2 cellular contexts compared by ENCODE assay signal in the genomic region with DNA sequence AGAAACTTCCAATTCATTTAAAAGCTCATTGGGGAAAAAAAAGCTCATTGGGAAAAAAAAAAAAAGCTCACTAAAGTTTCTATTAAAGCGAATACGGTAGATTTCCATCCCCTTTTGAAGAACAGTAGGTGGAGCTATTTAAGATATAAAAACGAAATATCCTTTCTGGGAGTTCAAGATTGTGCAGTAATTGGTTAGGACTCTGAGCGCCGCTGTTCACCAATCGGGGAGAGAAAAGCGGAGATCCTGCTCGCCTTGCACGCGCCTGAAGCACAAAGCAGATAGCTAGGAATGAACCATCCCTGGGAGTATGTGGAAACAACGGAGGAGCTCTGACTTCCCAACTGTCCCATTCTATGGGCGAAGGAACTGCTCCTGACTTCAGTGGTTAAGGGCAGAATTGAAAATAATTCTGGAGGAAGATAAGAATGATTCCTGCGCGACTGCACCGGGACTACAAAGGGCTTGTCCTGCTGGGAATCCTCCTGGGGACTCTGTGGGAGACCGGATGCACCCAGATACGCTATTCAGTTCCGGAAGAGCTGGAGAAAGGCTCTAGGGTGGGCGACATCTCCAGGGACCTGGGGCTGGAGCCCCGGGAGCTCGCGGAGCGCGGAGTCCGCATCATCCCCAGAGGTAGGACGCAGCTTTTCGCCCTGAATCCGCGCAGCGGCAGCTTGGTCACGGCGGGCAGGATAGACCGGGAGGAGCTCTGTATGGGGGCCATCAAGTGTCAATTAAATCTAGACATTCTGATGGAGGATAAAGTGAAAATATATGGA.
A peak's percentile ranks its signal among the peaks of the same experiment; 100 is the strongest.
TF ChIP-seq lines count a peak whose summit lies in the region.

A gene (plus strand): TSS at position 176 of the 782 bp plus-strand sequence. CDS start 253 bp downstream, at position 429.

TF ChIP-seq in IMR-90, 13 proteins besides CTCF, POLR2A, EP300 and RAD21:
- 0 out of 2 replicates have a peak, but pooled peaks have one; percentile 14 for TF ChIP-seq BHLHE40 (IDR thresholded peaks at IDR 0.05; ENCODE audit: low read depth, low read length)
- TF ChIP-seq RCOR1 (IDR thresholded peaks at IDR 0.05; ENCODE audit: insufficient replicate concordance, low read length) = no peak
- no peak for TF ChIP-seq MAFK (IDR thresholded peaks at IDR 0.05; ENCODE audit: low read depth, low read length)
- TF ChIP-seq MXI1 (IDR thresholded peaks at IDR 0.05; ENCODE audit: borderline replicate concordance, low read depth, low read length) = 0 out of 2 replicates have a peak, but pooled peaks have one; percentile 25
- no peak for TF ChIP-seq MAZ (IDR thresholded peaks at IDR 0.05; ENCODE audit: borderline replicate concordance, low read depth, low read length)
- TF ChIP-seq CEBPB (IDR thresholded peaks at IDR 0.05; ENCODE audit: low read depth, low read length) = peak; percentile 34; the same call in 1 of the 2 replicates
- TF ChIP-seq CHD1 (IDR thresholded peaks at IDR 0.05; ENCODE audit: low read depth, low read length) = no peak
- no peak for TF ChIP-seq FOS (IDR thresholded peaks at IDR 0.05; ENCODE audit: low read depth, low read length)
- TF ChIP-seq, protein P1, sequence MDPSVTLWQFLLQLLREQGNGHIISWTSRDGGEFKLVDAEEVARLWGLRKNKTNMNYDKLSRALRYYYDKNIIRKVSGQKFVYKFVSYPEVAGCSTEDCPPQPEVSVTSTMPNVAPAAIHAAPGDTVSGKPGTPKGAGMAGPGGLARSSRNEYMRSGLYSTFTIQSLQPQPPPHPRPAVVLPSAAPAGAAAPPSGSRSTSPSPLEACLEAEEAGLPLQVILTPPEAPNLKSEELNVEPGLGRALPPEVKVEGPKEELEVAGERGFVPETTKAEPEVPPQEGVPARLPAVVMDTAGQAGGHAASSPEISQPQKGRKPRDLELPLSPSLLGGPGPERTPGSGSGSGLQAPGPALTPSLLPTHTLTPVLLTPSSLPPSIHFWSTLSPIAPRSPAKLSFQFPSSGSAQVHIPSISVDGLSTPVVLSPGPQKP (IDR thresholded peaks at IDR 0.05; ENCODE audit: borderline replicate concordance, low read depth, low read length) = no peak
- TF ChIP-seq SMC3 (IDR thresholded peaks at IDR 0.05; ENCODE audit: low read depth, low read length) = peak; percentile 70
- TF ChIP-seq RFX5 (IDR thresholded peaks at IDR 0.05; ENCODE audit: low read depth, low read length) = no peak
- no peak for TF ChIP-seq NFE2L2 (IDR thresholded peaks at IDR 0.05; ENCODE audit: low read depth, low read length)

TF ChIP-seq in SK-N-SH treated with all-trans-retinoic acid at 6 μM for 48 hours, 23 proteins besides CTCF, POLR2A, EP300 and RAD21:
- TF ChIP-seq ZFP3 (CRISPR knock-in tag; IDR thresholded peaks at IDR 0.05) = no peak
- TF ChIP-seq, protein P2, sequence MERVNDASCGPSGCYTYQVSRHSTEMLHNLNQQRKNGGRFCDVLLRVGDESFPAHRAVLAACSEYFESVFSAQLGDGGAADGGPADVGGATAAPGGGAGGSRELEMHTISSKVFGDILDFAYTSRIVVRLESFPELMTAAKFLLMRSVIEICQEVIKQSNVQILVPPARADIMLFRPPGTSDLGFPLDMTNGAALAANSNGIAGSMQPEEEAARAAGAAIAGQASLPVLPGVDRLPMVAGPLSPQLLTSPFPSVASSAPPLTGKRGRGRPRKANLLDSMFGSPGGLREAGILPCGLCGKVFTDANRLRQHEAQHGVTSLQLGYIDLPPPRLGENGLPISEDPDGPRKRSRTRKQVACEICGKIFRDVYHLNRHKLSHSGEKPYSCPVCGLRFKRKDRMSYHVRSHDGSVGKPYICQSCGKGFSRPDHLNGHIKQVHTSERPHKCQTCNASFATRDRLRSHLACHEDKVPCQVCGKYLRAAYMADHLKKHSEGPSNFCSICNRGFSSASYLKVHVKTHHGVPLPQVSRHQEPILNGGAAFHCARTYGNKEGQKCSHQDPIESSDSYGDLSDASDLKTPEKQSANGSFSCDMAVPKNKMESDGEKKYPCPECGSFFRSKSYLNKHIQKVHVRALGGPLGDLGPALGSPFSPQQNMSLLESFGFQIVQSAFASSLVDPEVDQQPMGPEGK (CRISPR knock-in tag; IDR thresholded peaks at IDR 0.05; ENCODE audit: borderline replicate concordance) = no peak
- no peak for TF ChIP-seq TOX (CRISPR knock-in tag; IDR thresholded peaks at IDR 0.05; ENCODE audit: borderline replicate concordance)
